1 cellular context compared by ENCODE assay signal in the genomic region with DNA sequence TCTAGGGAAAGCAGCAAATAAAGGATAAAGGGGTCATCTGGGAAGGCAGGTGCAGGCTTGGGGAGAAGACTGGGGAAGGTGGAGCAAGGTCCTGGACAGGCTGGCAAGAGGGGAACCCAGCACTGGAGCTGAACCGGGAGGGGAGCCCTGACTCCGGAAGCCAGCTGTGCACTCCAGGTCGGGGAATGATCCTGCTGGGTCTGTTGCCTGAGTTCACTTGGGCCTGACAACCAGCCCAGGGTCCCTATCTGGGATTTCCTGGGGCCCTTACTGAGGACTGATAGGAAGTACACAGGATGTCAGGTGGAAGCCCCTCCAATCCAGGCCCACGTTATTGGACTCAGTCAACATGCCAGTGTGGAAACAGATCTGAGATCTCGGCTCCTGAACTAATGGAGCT.
TF ChIP-seq lines count a peak whose summit lies in the region.

No MANE protein-coding gene starts in this region.

TF ChIP-seq in GM23338, 12 proteins besides CTCF, POLR2A, EP300 and RAD21 (continued from another document):
- TF ChIP-seq, protein P1, sequence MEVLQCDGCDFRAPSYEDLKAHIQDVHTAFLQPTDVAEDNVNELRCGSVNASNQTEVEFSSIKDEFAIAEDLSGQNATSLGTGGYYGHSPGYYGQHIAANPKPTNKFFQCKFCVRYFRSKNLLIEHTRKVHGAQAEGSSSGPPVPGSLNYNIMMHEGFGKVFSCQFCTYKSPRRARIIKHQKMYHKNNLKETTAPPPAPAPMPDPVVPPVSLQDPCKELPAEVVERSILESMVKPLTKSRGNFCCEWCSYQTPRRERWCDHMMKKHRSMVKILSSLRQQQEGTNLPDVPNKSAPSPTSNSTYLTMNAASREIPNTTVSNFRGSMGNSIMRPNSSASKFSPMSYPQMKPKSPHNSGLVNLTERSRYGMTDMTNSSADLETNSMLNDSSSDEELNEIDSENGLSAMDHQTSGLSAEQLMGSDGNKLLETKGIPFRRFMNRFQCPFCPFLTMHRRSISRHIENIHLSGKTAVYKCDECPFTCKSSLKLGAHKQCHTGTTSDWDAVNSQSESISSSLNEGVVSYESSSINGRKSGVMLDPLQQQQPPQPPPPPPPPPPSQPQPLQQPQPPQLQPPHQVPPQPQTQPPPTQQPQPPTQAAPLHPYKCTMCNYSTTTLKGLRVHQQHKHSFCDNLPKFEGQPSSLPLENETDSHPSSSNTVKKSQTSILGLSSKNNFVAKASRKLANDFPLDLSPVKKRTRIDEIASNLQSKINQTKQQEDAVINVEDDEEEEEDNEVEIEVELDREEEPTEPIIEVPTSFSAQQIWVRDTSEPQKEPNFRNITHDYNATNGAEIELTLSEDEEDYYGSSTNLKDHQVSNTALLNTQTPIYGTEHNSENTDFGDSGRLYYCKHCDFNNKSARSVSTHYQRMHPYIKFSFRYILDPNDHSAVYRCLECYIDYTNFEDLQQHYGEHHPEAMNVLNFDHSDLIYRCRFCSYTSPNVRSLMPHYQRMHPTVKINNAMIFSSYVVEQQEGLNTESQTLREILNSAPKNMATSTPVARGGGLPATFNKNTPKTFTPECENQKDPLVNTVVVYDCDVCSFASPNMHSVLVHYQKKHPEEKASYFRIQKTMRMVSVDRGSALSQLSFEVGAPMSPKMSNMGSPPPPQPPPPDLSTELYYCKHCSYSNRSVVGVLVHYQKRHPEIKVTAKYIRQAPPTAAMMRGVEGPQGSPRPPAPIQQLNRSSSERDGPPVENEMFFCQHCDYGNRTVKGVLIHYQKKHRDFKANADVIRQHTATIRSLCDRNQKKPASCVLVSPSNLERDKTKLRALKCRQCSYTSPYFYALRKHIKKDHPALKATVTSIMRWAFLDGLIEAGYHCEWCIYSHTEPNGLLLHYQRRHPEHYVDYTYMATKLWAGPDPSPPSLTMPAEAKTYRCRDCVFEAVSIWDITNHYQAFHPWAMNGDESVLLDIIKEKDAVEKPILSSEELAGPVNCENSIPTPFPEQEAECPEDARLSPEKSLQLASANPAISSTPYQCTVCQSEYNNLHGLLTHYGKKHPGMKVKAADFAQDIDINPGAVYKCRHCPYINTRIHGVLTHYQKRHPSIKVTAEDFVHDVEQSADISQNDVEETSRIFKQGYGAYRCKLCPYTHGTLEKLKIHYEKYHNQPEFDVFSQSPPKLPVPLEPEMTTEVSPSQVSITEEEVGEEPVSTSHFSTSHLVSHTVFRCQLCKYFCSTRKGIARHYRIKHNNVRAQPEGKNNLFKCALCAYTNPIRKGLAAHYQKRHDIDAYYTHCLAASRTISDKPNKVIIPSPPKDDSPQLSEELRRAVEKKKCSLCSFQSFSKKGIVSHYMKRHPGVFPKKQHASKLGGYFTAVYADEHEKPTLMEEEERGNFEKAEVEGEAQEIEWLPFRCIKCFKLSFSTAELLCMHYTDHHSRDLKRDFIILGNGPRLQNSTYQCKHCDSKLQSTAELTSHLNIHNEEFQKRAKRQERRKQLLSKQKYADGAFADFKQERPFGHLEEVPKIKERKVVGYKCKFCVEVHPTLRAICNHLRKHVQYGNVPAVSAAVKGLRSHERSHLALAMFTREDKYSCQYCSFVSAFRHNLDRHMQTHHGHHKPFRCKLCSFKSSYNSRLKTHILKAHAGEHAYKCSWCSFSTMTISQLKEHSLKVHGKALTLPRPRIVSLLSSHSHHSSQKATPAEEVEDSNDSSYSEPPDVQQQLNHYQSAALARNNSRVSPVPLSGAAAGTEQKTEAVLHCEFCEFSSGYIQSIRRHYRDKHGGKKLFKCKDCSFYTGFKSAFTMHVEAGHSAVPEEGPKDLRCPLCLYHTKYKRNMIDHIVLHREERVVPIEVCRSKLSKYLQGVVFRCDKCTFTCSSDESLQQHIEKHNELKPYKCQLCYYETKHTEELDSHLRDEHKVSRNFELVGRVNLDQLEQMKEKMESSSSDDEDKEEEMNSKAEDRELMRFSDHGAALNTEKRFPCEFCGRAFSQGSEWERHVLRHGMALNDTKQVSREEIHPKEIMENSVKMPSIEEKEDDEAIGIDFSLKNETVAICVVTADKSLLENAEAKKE (CRISPR knock-in tag; IDR thresholded peaks at IDR 0.05), result no peak
- TF ChIP-seq EZH2 (IDR thresholded peaks at IDR 0.05; ENCODE audit: low read depth, unreplicated experiment), result no peak
- no peak for TF ChIP-seq NANOG (IDR thresholded peaks at IDR 0.05; ENCODE audit: borderline replicate concordance)
- no peak for TF ChIP-seq STAT1 (IDR thresholded peaks at IDR 0.05; ENCODE audit: unreplicated experiment)
- no peak for TF ChIP-seq JUNB (IDR thresholded peaks at IDR 0.05; ENCODE audit: unreplicated experiment)
- no peak for TF ChIP-seq EZH2phosphoT487 (IDR thresholded peaks at IDR 0.05; ENCODE audit: unreplicated experiment)
- no peak for TF ChIP-seq ZNF331 (CRISPR knock-in tag; IDR thresholded peaks at IDR 0.05; ENCODE audit: low read depth)
